In the genomic region with DNA sequence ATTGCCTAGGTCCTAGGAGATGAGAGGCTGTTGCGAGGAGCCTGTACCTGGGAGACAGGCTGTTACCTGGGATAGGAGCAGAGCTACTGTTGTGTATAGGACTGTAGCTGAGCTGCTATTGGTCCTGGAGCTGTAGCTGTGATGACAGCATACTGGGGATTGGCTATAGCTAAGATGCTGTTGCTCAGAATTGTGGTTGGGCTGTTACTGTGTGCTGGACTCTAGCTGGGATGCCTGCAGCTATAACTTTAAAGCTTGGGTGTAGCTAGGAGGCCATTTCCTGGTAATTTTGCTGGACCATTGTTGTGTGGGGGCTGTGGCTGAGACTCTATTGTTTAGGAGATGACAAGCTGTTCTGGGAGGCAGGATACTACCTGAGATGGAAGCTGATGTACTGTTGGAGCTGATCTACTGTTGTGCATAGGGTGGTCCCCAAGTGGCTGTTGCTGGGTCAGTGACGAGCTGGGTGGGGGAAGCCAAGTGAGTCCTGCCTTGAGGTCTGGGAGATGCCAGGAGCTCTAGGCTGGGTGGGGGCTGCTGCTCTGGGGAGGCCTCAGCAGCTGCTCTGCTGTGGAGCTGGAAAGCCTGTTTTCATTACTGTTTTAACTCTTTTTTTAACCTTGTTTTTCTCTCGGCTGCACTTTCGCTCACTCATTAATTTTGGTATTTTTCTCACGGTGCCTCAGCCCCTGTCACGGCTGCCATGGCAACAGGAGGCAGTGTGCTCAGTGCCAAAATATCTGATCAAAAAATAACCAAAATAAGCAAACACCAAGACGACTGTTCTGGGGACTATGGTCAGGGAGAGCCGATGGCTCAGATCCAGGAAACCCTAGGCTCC, we compare ENCODE assay signal across 12 cellular contexts. TPM values are rescaled to one million over a fixed set of nuclear protein-coding genes. Genes with fewer than 3 reads are reported as not detected.
DNase-seq lines count a peak whose midpoint lies in the region; ATAC-seq and TF ChIP-seq lines count a peak whose summit lies in the region.
"Had no signal": no experiment of that assay in that cellular context is flagged by ENCODE, and none has a peak within 500 bp of the region (broad histone marks: within the 10 kb centered on the region; RNA-seq: fewer than 3 reads in every experiment).

No MANE protein-coding gene starts in this region.

- H3K27me3 Mint-ChIP-seq in osteocyte (ENCODE audit: unreplicated experiment), result peaks cover 75% of the 10 kb centered on the region

- H3K27ac ChIP-seq in foreskin keratinocyte, result no peak overlapping the region
- H3K27ac ChIP-seq: BLaER1 treated with 17β-estradiol and CSF1 and Interleukin-3, amounts not matched to agents 10 nM and 100 nM had no signal

- TF ChIP-seq CTCF in foreskin keratinocyte (conservative IDR thresholded peaks at IDR 0.05) (no peak), osteocyte (IDR thresholded peaks at IDR 0.05) (no peak), foreskin fibroblast (IDR thresholded peaks at IDR 0.05; ENCODE audit: low read depth, low read length) (no peak)

- H3K4me1 Mint-ChIP-seq in osteocyte (ENCODE audit: unreplicated experiment), result peaks cover 21% of the 10 kb centered on the region

- ATAC-seq in foreskin keratinocyte (peak; percentile 19), HG03457 (IDR thresholded peaks at IDR 0.05; ENCODE audit: unreplicated experiment) (no peak), GM18870 (IDR thresholded peaks at IDR 0.05; ENCODE audit: unreplicated experiment) (no peak)

- DNase-seq in EH (ENCODE audit: low read depth) (peak; percentile 31), NCI-H226 (peak; percentile 16), foreskin keratinocyte (no peak), osteocyte (ENCODE audit: extremely low spot score, unreplicated experiment) (peak; percentile 74), foreskin fibroblast (no peak), MV-4-11 (lab: John Stamatoyannopoulos, UW) (no peak)
- DNase-seq: midbrain, NCI-H1048 had no signal

- no peaks in the 10 kb centered on the region for H3K9me3 Mint-ChIP-seq in osteocyte (ENCODE audit: unreplicated experiment)

- peaks cover 6% of the 10 kb centered on the region for H3K4me1 ChIP-seq in foreskin keratinocyte

- H3K4me3 ChIP-seq in foreskin fibroblast (ENCODE audit: low read depth in 1 of 2, low read length in 2 of 2), result no peak overlapping the region
- H3K4me3 ChIP-seq: BLaER1 treated with 17β-estradiol and CSF1 and Interleukin-3, amounts not matched to agents 10 nM and 100 nM; skin epidermis had no signal

- no peak overlapping the region for H3K27ac Mint-ChIP-seq in osteocyte (ENCODE audit: unreplicated experiment)

- peaks cover 92% of the 10 kb centered on the region for H3K27me3 ChIP-seq in foreskin keratinocyte

- no peak overlapping the region for H3K4me3 Mint-ChIP-seq in osteocyte (ENCODE audit: unreplicated experiment)

- no peaks in the 10 kb centered on the region for H3K36me3 Mint-ChIP-seq in osteocyte (ENCODE audit: unreplicated experiment)

RNA-seq across cellular contexts. Expression of a gene that starts 3.0 kb away (rescaled TPM):
- total RNA-seq in foreskin keratinocyte (2.2 and 12.1 TPM in 2 replicates), osteocyte (6.3 and 7.3 TPM in 2 replicates)
- polyA plus RNA-seq in foreskin keratinocyte, result 1.2 and 7.0 TPM in 2 replicates

RNA-seq across cellular contexts. Expression of a gene that starts 42.5 kb away (rescaled TPM):
- total RNA-seq in foreskin keratinocyte, result 39.2 and 44.1 TPM in 2 replicates
- 26.3 and 30.0 TPM in 2 replicates for polyA plus RNA-seq in foreskin keratinocyte
- total RNA-seq in osteocyte, result 60.2 and 64.1 TPM in 2 replicates

Comparison
In these comparisons a context has a peak if more than half of its experiments do, and no peak if none do; other contexts are left out.
1. DNase-seq: peak in EH (single experiment), NCI-H226 (single experiment) and osteocyte (single experiment); none in foreskin keratinocyte (0 of 2), foreskin fibroblast (0 of 2) and MV-4-11 (single experiment).